In the genomic region with DNA sequence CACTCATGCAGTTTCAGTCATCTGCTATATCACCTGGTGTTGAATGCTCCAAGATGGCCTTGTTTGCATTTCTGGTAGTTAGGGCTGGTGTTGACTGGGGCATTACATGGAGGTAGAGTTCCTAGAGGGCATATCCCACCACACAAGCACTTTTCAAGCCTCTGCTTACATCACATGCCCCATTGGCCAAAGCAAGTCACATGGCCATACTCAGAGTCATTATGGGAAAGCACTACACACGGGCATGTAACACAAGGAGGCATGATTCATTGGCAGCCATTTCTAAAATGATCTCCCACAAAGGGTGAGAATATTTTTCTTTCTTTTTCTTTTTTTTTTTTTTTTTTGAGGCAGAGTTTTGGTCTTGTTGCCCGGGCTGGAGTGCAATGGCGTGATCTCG, we compare ENCODE assay signal across 32 cellular contexts. TPM values are rescaled to one million over a fixed set of nuclear protein-coding genes. Genes with fewer than 3 reads are reported as not detected.
"Had no signal": no experiment of that assay in that cellular context is flagged by ENCODE, and none has a peak within 500 bp of the region (broad histone marks: within the 10 kb centered on the region; RNA-seq: fewer than 3 reads in every experiment).

No MANE protein-coding gene starts in this region.

- H3K4me2 ChIP-seq: hepatocyte had no signal

- H3K36me3 ChIP-seq: ascending aorta, cardiac muscle cell, colonic mucosa, gastroesophageal sphincter, left ventricle myocardium inferior, ovary, right lobe of liver, transverse colon had no signal

- H3K27ac Mint-ChIP-seq: activated CD4-positive, alpha-beta memory T cell treated with anti-CD3 and anti-CD28 coated beads for 36 hours; activated CD4-positive, alpha-beta T cell treated with anti-CD3 and anti-CD28 coated beads, Interleukin-2, amount 10 ng/mL, durations not matched to agents 24 days and 14 days; activated naive CD8-positive, alpha-beta T cell treated with anti-CD3 and anti-CD28 coated beads for 36 hours; activated T-helper 2 cell treated with anti-CD3 and anti-CD28 coated beads, Interferon-gamma antibody, Interleukin-2, Interleukin-4, amounts not matched to agents 10 μg/mL and 5 μg/mL and 100 μg/mL, durations not matched to agents 14 hours and 24 hours and 36 hours; brain; effector memory CD8-positive, alpha-beta T cell; mesothelial cell of epicardium; naive B cell; nephron progenitor cell; progenitor cell of endocrine pancreas had no signal

- H3K4me3 Mint-ChIP-seq: activated CD4-positive, alpha-beta memory T cell treated with anti-CD3 and anti-CD28 coated beads for 36 hours; activated CD4-positive, alpha-beta T cell treated with anti-CD3 and anti-CD28 coated beads, Interleukin-2, amount 10 ng/mL, durations not matched to agents 24 days and 14 days; activated naive CD8-positive, alpha-beta T cell treated with anti-CD3 and anti-CD28 coated beads for 36 hours; activated T-cell treated with anti-CD3 and anti-CD28 coated beads, Interleukin-2, amount 50 U/mL, for 4 hours; brain; effector memory CD8-positive, alpha-beta T cell; mesothelial cell of epicardium; naive B cell; nephron progenitor cell had no signal

- DNase-seq: activated CD4-positive, alpha-beta memory T cell treated with anti-CD3 and anti-CD28 coated beads for 36 hours; activated CD4-positive, alpha-beta T cell treated with anti-CD3 and anti-CD28 coated beads, Interleukin-2, amount 10 ng/mL, durations not matched to agents 24 days and 14 days; activated naive CD4-positive, alpha-beta T cell; activated naive CD8-positive, alpha-beta T cell treated with anti-CD3 and anti-CD28 coated beads for 36 hours; activated T-cell treated with anti-CD3 and anti-CD28 coated beads, Interleukin-2, amount 50 U/mL, for 4 hours; cerebellar nuclear complex; colonic mucosa; dorsolateral prefrontal cortex; effector memory CD8-positive, alpha-beta T cell; erythroblast; islet precursor cell; left ventricle myocardium inferior; mammary epithelial cell; naive B cell; nephron progenitor cell; ovary; right lobe of liver; stimulated activated CD4-positive, alpha-beta T cell treated with anti-CD3 and anti-CD28 coated beads, Interleukin-2, amount 100 ng/mL, for 48 hours; stimulated activated naive CD8-positive, alpha-beta T cell treated with anti-CD3 and anti-CD28 coated beads, Interleukin-15, Interleukin-2, amounts not matched to agents 100 U/mL and 50 U/mL, for 24 hours; T-helper 9 cell; testis; transverse colon had no signal

- H2AFZ ChIP-seq: hepatocyte had no signal

- H3K27ac ChIP-seq: ascending aorta, cardiac muscle cell, colonic mucosa, gastroesophageal sphincter, hepatocyte, left ventricle myocardium inferior, ovary, right lobe of liver, testis, transverse colon, VCaP had no signal

- H3K9me3 ChIP-seq: ascending aorta, colonic mucosa, ovary, right lobe of liver, testis, transverse colon had no signal

- H3K9me3 Mint-ChIP-seq: activated CD4-positive, alpha-beta T cell treated with anti-CD3 and anti-CD28 coated beads, Interleukin-2, amount 10 ng/mL, durations not matched to agents 24 days and 14 days; activated T-helper 2 cell treated with anti-CD3 and anti-CD28 coated beads, Interferon-gamma antibody, Interleukin-2, Interleukin-4, amounts not matched to agents 10 μg/mL and 5 μg/mL and 100 μg/mL, durations not matched to agents 14 hours and 24 hours and 36 hours; effector memory CD8-positive, alpha-beta T cell; nephron progenitor cell had no signal

- ATAC-seq: activated T-cell treated with anti-CD3 and anti-CD28 coated beads, Interleukin-2, amount 50 U/mL, for 4 hours; effector memory CD8-positive, alpha-beta T cell; gastroesophageal sphincter; right lobe of liver; stimulated activated naive CD8-positive, alpha-beta T cell treated with anti-CD3 and anti-CD28 coated beads, Interleukin-15, Interleukin-2, amounts not matched to agents 100 U/mL and 50 U/mL, for 24 hours had no signal

- H3K4me1 Mint-ChIP-seq: activated CD4-positive, alpha-beta T cell treated with anti-CD3 and anti-CD28 coated beads, Interleukin-2, amount 10 ng/mL, durations not matched to agents 24 days and 14 days; activated naive CD8-positive, alpha-beta T cell treated with anti-CD3 and anti-CD28 coated beads for 36 hours; brain; mesothelial cell of epicardium; nephron progenitor cell had no signal

- H3K36me3 Mint-ChIP-seq: activated CD4-positive, alpha-beta memory T cell treated with anti-CD3 and anti-CD28 coated beads for 36 hours; activated naive CD8-positive, alpha-beta T cell treated with anti-CD3 and anti-CD28 coated beads for 36 hours; brain; mesothelial cell of epicardium had no signal

- H3K4me1 ChIP-seq: ascending aorta, colonic mucosa, gastroesophageal sphincter, left ventricle myocardium inferior, right lobe of liver, testis, transverse colon had no signal

- H3K27me3 ChIP-seq: ascending aorta, cardiac muscle cell, colonic mucosa, dorsolateral prefrontal cortex, hepatocyte, ovary, right lobe of liver, testis, transverse colon had no signal

- H3K4me3 ChIP-seq: ascending aorta, cardiac muscle cell, colonic mucosa, dorsolateral prefrontal cortex, gastroesophageal sphincter, hepatocyte, left ventricle myocardium inferior, ovary, right lobe of liver, testis, transverse colon had no signal

RNA-seq across cellular contexts. Expression of gene CHGB, which starts 34.2 kb away (rescaled TPM):
- total RNA-seq: activated CD4-positive, alpha-beta T cell treated with anti-CD3 and anti-CD28 coated beads, Interleukin-2, amount 10 ng/mL, durations not matched to agents 24 days and 14 days; skeletal muscle tissue had no signal
